8 cellular contexts compared by ENCODE assay signal in the genomic region with DNA sequence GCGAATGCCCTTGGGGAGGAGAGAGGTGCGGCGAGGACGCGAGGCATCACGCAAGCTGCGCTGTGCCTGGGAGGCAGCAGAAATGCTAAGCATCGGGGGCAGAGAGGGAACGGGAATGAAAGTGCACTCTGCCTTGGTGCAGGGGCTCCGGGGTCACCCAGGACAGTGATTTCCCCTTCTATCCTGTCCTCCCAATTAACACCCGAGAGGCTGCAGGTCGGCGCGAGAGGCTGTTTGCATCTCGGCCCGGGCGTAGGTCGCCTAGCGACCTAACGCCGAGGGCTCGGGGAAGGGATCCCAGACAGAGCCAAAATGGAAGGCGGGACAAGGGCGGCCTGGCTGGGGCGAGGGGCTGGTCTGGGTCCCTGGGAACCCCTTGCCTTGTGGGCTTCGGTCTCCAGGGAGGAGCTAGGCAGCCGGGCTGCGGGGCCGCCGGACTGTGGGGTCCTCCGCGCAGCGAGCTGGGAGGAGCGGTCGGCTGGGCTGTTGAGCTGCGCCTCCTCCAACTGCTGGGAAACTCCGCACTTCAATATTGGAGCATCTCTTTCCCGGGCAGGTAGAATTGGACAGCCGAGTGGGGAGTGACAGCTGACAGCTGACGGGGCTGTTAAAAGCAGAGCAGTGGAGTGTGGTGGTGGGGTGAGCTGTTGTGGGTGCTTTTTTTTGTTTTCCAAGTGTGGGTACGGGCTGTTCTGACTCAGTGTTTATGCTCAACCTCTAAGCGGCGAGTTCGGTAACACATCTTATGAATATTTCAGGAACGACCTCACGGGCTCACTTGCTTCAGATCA. TPM values are rescaled to one million over a fixed set of nuclear protein-coding genes. Genes with fewer than 3 reads are reported as not detected.
DNase-seq lines count a peak whose midpoint lies in the region; ATAC-seq, FAIRE-seq and TF ChIP-seq lines count a peak whose summit lies in the region.

No MANE protein-coding gene starts in this region.

- H3K36me3 Mint-ChIP-seq in GM23338 (ENCODE audit: low read depth) = no peaks in the 10 kb centered on the region; the same call in 2 of the 3 replicates

- peaks cover 64% of the 10 kb centered on the region for H3K27me3 Mint-ChIP-seq in GM23338 (ENCODE audit: insufficient read depth, low read depth, poor library complexity)

- POLR2A ChIA-PET in K562 (lab: Yijun Ruan, JAX) = no interaction called here

- H4K20me1 ChIP-seq in GM23338 (replicated peaks; ENCODE audit: insufficient read depth) (no peaks in the 10 kb centered on the region), OCI-LY3 (ENCODE audit: insufficient read depth, low read length) (no peaks in the 10 kb centered on the region), K562 (replicated peaks; ENCODE audit: control insufficient read depth, insufficient read depth, low read length) (no peaks in the 10 kb centered on the region)

- CTCF ChIA-PET in K562 (lab: Yijun Ruan, JAX; ENCODE audit: low intra/inter-chr PET ratio) = interaction anchor here (0.5 kb wide), 1 partner anchor 9 kb away, joined by 3 read pairs; no protein-coding TSS in a partner anchor

- H3K9me1 ChIP-seq in K562 (ENCODE audit: control insufficient read depth, insufficient read depth, low read length) = no peaks in the 10 kb centered on the region

- H3K27ac Mint-ChIP-seq in GM23338 = no peak overlapping the region

- H3K4me1 ChIP-seq in GM23338 (ENCODE audit: insufficient read depth) (peaks cover 32% of the 10 kb centered on the region), OCI-LY3 (ENCODE audit: low read length) (no peaks in the 10 kb centered on the region), K562 (replicated peaks in 1 of 2; ENCODE audit: control insufficient read depth in 2 of 2, insufficient read depth in 2 of 2, low read length in 2 of 2) (peaks cover 0 to 14% of the 10 kb centered on the region in 2 experiments; a peak in 2 of 5 replicates)

- intact Hi-C loops in K562 (cut with micrococcal nuclease) = no loop called here

- peak overlapping the region; percentile 99 for H3K4me2 ChIP-seq in GM23338
- H3K4me2 ChIP-seq in OCI-LY3 (ENCODE audit: low read length) = peak overlapping the region; percentile 82
- H3K4me2 ChIP-seq in K562 (ENCODE audit: insufficient read depth, low read length) = peak overlapping the region; percentile 53

- H3K9me3 ChIP-seq in OCI-LY3 (ENCODE audit: insufficient read depth, low read length) = no peaks in the 10 kb centered on the region
- H3K9me3 ChIP-seq in K562 (replicated peaks; ENCODE audit: control insufficient read depth, insufficient read depth, low read depth, low read length) = 0 out of 2 replicates have a peak, but pooled peaks cover 1% of the 10 kb centered on the region

- H3K4me3 ChIP-seq in GM23338 (peak overlapping the region; percentile 84), OCI-LY3 (ENCODE audit: low read length) (peak overlapping the region; percentile 82), K562 (peak overlapping the region; percentile 33; the same call in 1 of the 2 replicates), kidney epithelial cell (ENCODE audit: low read depth, low read length) (peak overlapping the region; percentile 63)

- TF ChIP-seq RAD21 in K562 (CRISPR knock-in tag; conservative IDR thresholded peaks at IDR 0.05 in 1 of 2, IDR thresholded peaks at IDR 0.05 in 1 of 2) = no peak

- H3F3A ChIP-seq in GM23338 (replicated peaks; ENCODE audit: low read depth) = no peaks in the 10 kb centered on the region; the same call in 1 of the 2 replicates

- no peak for TF ChIP-seq EP300 in K562 (IDR thresholded peaks at IDR 0.05; ENCODE audit: low read length)

- H3K9me3 Mint-ChIP-seq in GM23338 = no peaks in the 10 kb centered on the region

- peak overlapping the region; percentile 88 for H3K4me3 Mint-ChIP-seq in GM23338

- ATAC-seq in GM23338 (peak; percentile 67), K562 (no peak; the same call in 1 of the 3 replicates), GM19324 (IDR thresholded peaks at IDR 0.05; ENCODE audit: low FRiP score, unreplicated experiment) (no peak)

- no TSS peak for BruUV-seq in K562 (replicated peaks; lab: Mats Ljungman, UMichigan)

- no peak for TF ChIP-seq CTCF in GM23338 (conservative IDR thresholded peaks at IDR 0.05; ENCODE audit: low read depth in 2 of 2)
- TF ChIP-seq CTCF in OCI-LY3 (IDR thresholded peaks at IDR 0.05; ENCODE audit: low read depth, low read length) = no peak
- no peak for TF ChIP-seq CTCF in K562 (IDR thresholded peaks at IDR 0.05 in 2 of 3, conservative IDR thresholded peaks at IDR 0.05 in 1 of 3; ENCODE audit: insufficient read depth in 2 of 3, low read depth in 1 of 3, low read length in 3 of 3)
- no peak for TF ChIP-seq CTCF in kidney epithelial cell (IDR thresholded peaks at IDR 0.05; ENCODE audit: insufficient read depth, low read length, poor library complexity, severe bottlenecking)

- H3K27ac ChIP-seq in GM23338 (ENCODE audit: low read depth) = no peak overlapping the region
- no peak overlapping the region for H3K27ac ChIP-seq in OCI-LY3 (ENCODE audit: low read length)
- no peak overlapping the region for H3K27ac ChIP-seq in K562 (ENCODE audit: extremely low read depth, low read depth, low read length)

- whole genome bisulfite sequencing in K562 (ENCODE audit: insufficient coverage, low coverage, missing lambda C conversion rate) = 48% methylated on average over 40 of the region's 46 CpGs

- no peak for TF ChIP-seq POLR2A in K562 (conservative IDR thresholded peaks at IDR 0.05)

- H3K9ac ChIP-seq in OCI-LY3 (ENCODE audit: low read length) = peak overlapping the region; percentile 20; the same call in 1 of the 2 replicates
- H3K9ac ChIP-seq in K562 (ENCODE audit: insufficient read depth in 1 of 2, low read depth in 2 of 2, low read length in 2 of 2) = peak overlapping the region in 1 of 2 experiments; percentile 72; a peak in 2 of 4 replicates

- in situ Hi-C loops in K562 (cut with MboI) = no loop called here

- H3K36me3 ChIP-seq in GM23338 (ENCODE audit: insufficient read depth) = no peaks in the 10 kb centered on the region
- H3K36me3 ChIP-seq in OCI-LY3 (replicated peaks; ENCODE audit: low read depth, low read length) = no peaks in the 10 kb centered on the region
- H3K36me3 ChIP-seq in K562 (ENCODE audit: control insufficient read depth, insufficient read depth, low read length) = no peaks in the 10 kb centered on the region
- no peaks in the 10 kb centered on the region for H3K36me3 ChIP-seq in kidney epithelial cell (ENCODE audit: control insufficient read depth, insufficient read depth, low read length)

- H2AFZ ChIP-seq in GM23338 = peak overlapping the region; percentile 96
- peak overlapping the region; percentile 74; the same call in 1 of the 2 replicates for H2AFZ ChIP-seq in OCI-LY3 (ENCODE audit: low read depth, low read length)
- H2AFZ ChIP-seq in K562 (ENCODE audit: low read depth, low read length) = peak overlapping the region; percentile 51; the same call in 1 of the 2 replicates

- peaks cover 89% of the 10 kb centered on the region for H3K27me3 ChIP-seq in GM23338 (ENCODE audit: insufficient read depth)
- H3K27me3 ChIP-seq in OCI-LY3 (ENCODE audit: low read depth, low read length) = peaks cover 18% of the 10 kb centered on the region
- peaks cover 25 to 27% of the 10 kb centered on the region in 2 experiments; a peak in 4 of 5 replicates for H3K27me3 ChIP-seq in K562 (ENCODE audit: control insufficient read depth in 2 of 2, insufficient read depth in 2 of 2, low read length in 2 of 2)
- H3K27me3 ChIP-seq in kidney epithelial cell (ENCODE audit: control insufficient read depth, insufficient read depth, low read length) = peaks cover 30% of the 10 kb centered on the region

- H3K4me1 Mint-ChIP-seq in GM23338 = peaks cover 31% of the 10 kb centered on the region

- no peak for FAIRE-seq in K562 (lab: Jason Lieb, UNC)

- DNase-seq in EH (ENCODE audit: low read depth) (peak; percentile 8), GM23338 (ENCODE audit: low spot score) (peak; percentile 62), K562 (ENCODE audit: extremely low read depth in 1 of 4, low spot score in 3 of 4) (no peak), kidney epithelial cell (ENCODE audit: low read depth) (no peak), NCI-H146 treated with DMSO at 0.1 percent for 48 hours (lab: John Stamatoyannopoulos, UW; ENCODE audit: unreplicated experiment) (no peak)
- DNase-seq in stimulated activated CD4-positive, alpha-beta T cell treated with anti-CD3 and anti-CD28 coated beads, Interleukin-2, amount 100 ng/mL, for 48 hours = peak; percentile 5 to 16

- H3K79me2 ChIP-seq in GM23338 (replicated peaks; ENCODE audit: insufficient read depth) = no peaks in the 10 kb centered on the region
- no peaks in the 10 kb centered on the region for H3K79me2 ChIP-seq in OCI-LY3 (ENCODE audit: low read length)
- H3K79me2 ChIP-seq in K562 (ENCODE audit: control insufficient read depth, insufficient read depth, low read length) = no peaks in the 10 kb centered on the region

- no peaks in the 10 kb centered on the region for H3K9me2 ChIP-seq in GM23338 (ENCODE audit: insufficient read depth)

RNA-seq across cellular contexts. Expression of a gene that starts 0.7 kb away (rescaled TPM):
- total RNA-seq in GM23338 (2014; rRNA removed; shearing (Covaris generic)) = 1.2 and 5.2 TPM in 2 replicates
- polyA plus RNA-seq in GM23338 (2016; fragmentation: Nextera tagmentation; extraction: Ambion mirVana) = 1.6 and 1.8 TPM in 2 replicates
- total RNA-seq in K562 (2011; cell fraction: chromatin; rRNA removed; ENCODE audit: low replicate concordance) = not detected in 2 replicates
- total RNA-seq in K562 (2011; cell fraction: nucleolus; rRNA removed) = not detected in 2 replicates
- total RNA-seq in K562 (2011; cell fraction: nucleoplasm; rRNA removed) = not detected in 2 replicates
- not detected in 2 replicates for total RNA-seq in K562 (2014; rRNA removed)
- not detected in 2 replicates for total RNA-seq in K562 (2014; rRNA removed; fragmentation: Illumina TruSeq; extraction: Trizol)
- not detected in 2 replicates for total RNA-seq in K562 (2015; rRNA removed; fragmentation: Illumina TruSeq; extraction: Trizol)
- total RNA-seq in K562 (2021) = not detected in 2 replicates
- polyA plus RNA-seq in K562 (2011; rRNA removed) = not detected in 2 replicates
- polyA plus RNA-seq in K562 (2011; cell fraction: cytosol; rRNA removed) = not detected in 2 replicates
- polyA plus RNA-seq in K562 (2011; cell fraction: nucleus; rRNA removed) = not detected in 2 replicates
- not detected in 2 replicates for polyA plus RNA-seq in K562 (2012)
- not detected in 2 replicates for polyA plus RNA-seq in K562 (2014; fragmentation: Illumina TruSeq; extraction: Trizol)
- not detected for polyA plus RNA-seq in K562 (2014; fragmentation: Nextera tagmentation; extraction: Ambion mirVana)
- not detected in 2 replicates for polyA plus RNA-seq in K562 (2014; rRNA removed)
- polyA minus RNA-seq in K562 (2011; rRNA and poly(A)+ RNA removed) = not detected in 2 replicates
- not detected in 2 replicates for polyA minus RNA-seq in K562 (2011; cell fraction: cytosol; rRNA and poly(A)+ RNA removed)
- not detected in 2 replicates for polyA minus RNA-seq in K562 (2011; cell fraction: nucleus; rRNA and poly(A)+ RNA removed)
- total RNA-seq in kidney epithelial cell = 0.07 and 0.21 TPM in 2 replicates

RNA-seq across cellular contexts. Expression of a gene that starts 26.1 kb away (rescaled TPM):
- total RNA-seq in GM23338 (2014; rRNA removed; shearing (Covaris generic)) = 13.7 and 14.2 TPM in 2 replicates
- polyA plus RNA-seq in GM23338 (2016; fragmentation: Nextera tagmentation; extraction: Ambion mirVana) (7.1 and 8.9 TPM in 2 replicates), K562 (2011; rRNA removed) (5.3 and 9.1 TPM in 2 replicates), K562 (2014; fragmentation: Illumina TruSeq; extraction: Trizol) (11.0 and 11.5 TPM in 2 replicates), K562 (2014; fragmentation: Nextera tagmentation; extraction: Ambion mirVana) (1 to 10 TPM; 4.3 to 7.5 TPM), K562 (2014; rRNA removed) (7.5 and 8.8 TPM in 2 replicates)
- 8.0 and 17.7 TPM in 2 replicates for total RNA-seq in K562 (2011; cell fraction: chromatin; rRNA removed; ENCODE audit: low replicate concordance)
- 4.1 and 6.8 TPM in 2 replicates for total RNA-seq in K562 (2011; cell fraction: nucleolus; rRNA removed)
- total RNA-seq in K562 (2011; cell fraction: nucleoplasm; rRNA removed) = 7.0 and 7.2 TPM in 2 replicates
- total RNA-seq in K562 (2014; rRNA removed) (8.2 and 8.4 TPM in 2 replicates), K562 (2014; rRNA removed; fragmentation: Illumina TruSeq; extraction: Trizol) (14.4 and 17.1 TPM in 2 replicates), K562 (2015; rRNA removed; fragmentation: Illumina TruSeq; extraction: Trizol) (11.1 and 12.7 TPM in 2 replicates), K562 (2021) (8.3 and 9.5 TPM in 2 replicates), kidney epithelial cell (7.1 and 7.2 TPM in 2 replicates)
- 1.6 and 2.4 TPM in 2 replicates for polyA plus RNA-seq in K562 (2011; cell fraction: cytosol; rRNA removed)
- polyA plus RNA-seq in K562 (2011; cell fraction: nucleus; rRNA removed) = 2.1 and 3.7 TPM in 2 replicates
- polyA plus RNA-seq in K562 (2012) = 3.4 and 8.7 TPM in 2 replicates
- polyA minus RNA-seq in K562 (2011; rRNA and poly(A)+ RNA removed) = 14.4 and 20.2 TPM in 2 replicates
- 5.0 and 6.0 TPM in 2 replicates for polyA minus RNA-seq in K562 (2011; cell fraction: cytosol; rRNA and poly(A)+ RNA removed)
- 7.1 and 10.2 TPM in 2 replicates for polyA minus RNA-seq in K562 (2011; cell fraction: nucleus; rRNA and poly(A)+ RNA removed)

Comparison
In these comparisons a context has a peak if more than half of its experiments do, and no peak if none do; other contexts are left out.
1. DNase-seq: peak in EH (single experiment), GM23338 (single experiment) and stimulated activated CD4-positive, alpha-beta T cell treated with anti-CD3 and anti-CD28 coated beads, Interleukin-2, amount 100 ng/mL, for 48 hours (2 of 2); none in K562 (0 of 4), kidney epithelial cell (single experiment) and NCI-H146 treated with DMSO at 0.1 percent for 48 hours (single experiment).
2. H3K4me3 ChIP-seq: peak in every context shown above with its lines; median percentile 84 in GM23338; 82 in OCI-LY3; 63 in kidney epithelial cell; 33 in K562.
3. Peak in every context shown above with its lines, with median percentiles within 50 percentile points of each other: H2AFZ ChIP-seq and H3K4me2 ChIP-seq.